In genomic region chr17:56887105-56887504, GRCh38 we compare ENCODE assay signal across 16 cellular contexts.
"Had no signal": no experiment of that assay in that cellular context is flagged by ENCODE, and none has a peak within 500 bp of the region (broad histone marks: within the 10 kb centered on the region; RNA-seq: fewer than 3 reads in every experiment).

No MANE protein-coding gene starts in this region.

- H3K4me3 ChIP-seq: adrenal gland, left lung, mucosa of descending colon, skin epidermis, upper lobe of left lung had no signal

- ATAC-seq: activated CD4-positive, CD25-positive, alpha-beta regulatory T cell treated with anti-CD3 and anti-CD28 coated beads, Interleukin-2, amount 50 U/mL, for 24 hours; activated CD8-positive, alpha-beta T cell treated with anti-CD3 and anti-CD28 coated beads for 36 hours; esophagus mucosa; left lung; natural killer cell treated with Interleukin-12 subunit alpha and Interleukin-12 subunit beta and Interleukin-15 and Interleukin-18, amount 100 ng/mL, for 72 hours had no signal

- H3K27ac Mint-ChIP-seq: activated CD8-positive, alpha-beta T cell treated with anti-CD3 and anti-CD28 coated beads for 36 hours; activated T-helper 1 cell treated with anti-CD3 and anti-CD28 coated beads, Interleukin-12 subunit alpha, Interleukin-12 subunit beta, Interleukin-2, Interleukin-4 antibody, amounts not matched to agents 30 ng/mL and 10 ng/mL and 1 ng/mL, durations not matched to agents 14 hours and 24 hours and 36 hours; memory B cell; stimulated activated naive CD8-positive, alpha-beta T cell treated with anti-CD3 and anti-CD28 coated beads, Interleukin-15, Interleukin-2, amounts not matched to agents 100 ng/mL and 50 ng/mL, for 24 hours had no signal

- H3K27ac ChIP-seq: adrenal gland, left lung, skin epidermis, upper lobe of left lung had no signal

- H3K9me3 Mint-ChIP-seq: natural killer cell treated with Interleukin-12 subunit alpha and Interleukin-12 subunit beta and Interleukin-15 and Interleukin-18, amount 100 ng/mL, for 72 hours had no signal

- H3K27me3 ChIP-seq: adrenal gland, left lung, upper lobe of left lung had no signal

- H3K9me3 ChIP-seq: adrenal gland, upper lobe of left lung had no signal

- H3K4me1 ChIP-seq: adrenal gland, left lung, upper lobe of left lung had no signal

- DNase-seq: activated CD8-positive, alpha-beta memory T cell treated with anti-CD3 and anti-CD28 coated beads, Interleukin-2, amount 50 U/mL, for 48 hours; activated CD8-positive, alpha-beta T cell treated with anti-CD3 and anti-CD28 coated beads for 36 hours; activated naive CD4-positive, alpha-beta T cell treated with anti-CD3 and anti-CD28 coated beads for 36 hours; adrenal gland; hippocampal formation; left lung; nucleus accumbens; upper lobe of left lung had no signal
